In genomic region chr2:238861766-238862315, GRCh38 we compare ENCODE assay signal across 20 cellular contexts. TPM values are rescaled to one million over a fixed set of nuclear protein-coding genes. Genes with fewer than 3 reads are reported as not detected.
"Had no signal": no experiment of that assay in that cellular context is flagged by ENCODE, and none has a peak within 500 bp of the region (broad histone marks: within the 10 kb centered on the region; RNA-seq: fewer than 3 reads in every experiment).

No MANE protein-coding gene starts in this region.

- DNase-seq: activated CD4-positive, alpha-beta T cell treated with anti-CD3 and anti-CD28 coated beads, Interleukin-2, amount 10 ng/mL, durations not matched to agents 7 days and 5 days; activated naive CD4-positive, alpha-beta T cell treated with anti-CD3 and anti-CD28 coated beads for 36 hours; activated naive CD8-positive, alpha-beta T cell treated with anti-CD3 and anti-CD28 coated beads, Interleukin-2, amount 50 U/mL, for 24 hours; mucosa of descending colon; naive thymus-derived CD4-positive, alpha-beta T cell; posterior cingulate gyrus; right cardiac atrium; testis; upper lobe of right lung had no signal

- H3K27ac Mint-ChIP-seq: activated CD4-positive, alpha-beta T cell treated with anti-CD3 and anti-CD28 coated beads, Interleukin-2, amount 10 ng/mL, durations not matched to agents 7 days and 5 days; activated naive CD4-positive, alpha-beta T cell treated with anti-CD3 and anti-CD28 coated beads for 36 hours; activated naive CD8-positive, alpha-beta T cell treated with anti-CD3 and anti-CD28 coated beads, Interleukin-2, amount 50 U/mL, for 24 hours; activated T-helper 17 cell treated with anti-CD3 and anti-CD28 coated beads, Interleukin-2, amount 50 U/mL, for 72 hours; naive thymus-derived CD4-positive, alpha-beta T cell; stimulated activated naive CD8-positive, alpha-beta T cell treated with anti-CD3 and anti-CD28 coated beads, Interleukin-15, Interleukin-2, amounts not matched to agents 100 ng/mL and 50 ng/mL, for 24 hours; T-helper 2 cell treated with Interferon-gamma antibody and Interleukin-4, amounts not matched to agents 5 μg/mL and 100 μg/mL, for 36 hours had no signal

- H3K9me3 ChIP-seq: ascending aorta, mucosa of descending colon, neutrophil, testis, upper lobe of right lung had no signal

- H3K4me3 ChIP-seq: ascending aorta, mucosa of descending colon, smooth muscle cell, testis, upper lobe of right lung had no signal

- H3K27me3 ChIP-seq: ascending aorta, testis, upper lobe of right lung had no signal

- FAIRE-seq: bronchial epithelial cell, keratinocyte had no signal

- H3K4me2 ChIP-seq: smooth muscle cell had no signal

- H3K4me3 Mint-ChIP-seq: activated CD4-positive, alpha-beta T cell treated with anti-CD3 and anti-CD28 coated beads, Interleukin-2, amount 10 ng/mL, durations not matched to agents 7 days and 5 days; activated naive CD4-positive, alpha-beta T cell treated with anti-CD3 and anti-CD28 coated beads for 36 hours; activated naive CD8-positive, alpha-beta T cell treated with anti-CD3 and anti-CD28 coated beads, Interleukin-2, amount 50 U/mL, for 24 hours; activated T-helper 17 cell treated with anti-CD3 and anti-CD28 coated beads, Interleukin-2, amount 50 U/mL, for 72 hours; stimulated activated naive CD8-positive, alpha-beta T cell treated with anti-CD3 and anti-CD28 coated beads, Interleukin-15, Interleukin-2, amounts not matched to agents 100 ng/mL and 50 ng/mL, for 24 hours; T-helper 2 cell treated with Interferon-gamma antibody and Interleukin-4, amounts not matched to agents 5 μg/mL and 100 μg/mL, for 36 hours had no signal

- H3K36me3 Mint-ChIP-seq: naive thymus-derived CD4-positive, alpha-beta T cell had no signal

- H3K9me3 Mint-ChIP-seq: activated CD4-positive, alpha-beta T cell treated with anti-CD3 and anti-CD28 coated beads, Interleukin-2, amount 10 ng/mL, durations not matched to agents 7 days and 5 days; activated naive CD4-positive, alpha-beta T cell treated with anti-CD3 and anti-CD28 coated beads for 36 hours; activated naive CD8-positive, alpha-beta T cell treated with anti-CD3 and anti-CD28 coated beads, Interleukin-2, amount 50 U/mL, for 24 hours; activated T-helper 17 cell treated with anti-CD3 and anti-CD28 coated beads, Interleukin-2, amount 50 U/mL, for 72 hours; naive thymus-derived CD4-positive, alpha-beta T cell; stimulated activated naive CD8-positive, alpha-beta T cell treated with anti-CD3 and anti-CD28 coated beads, Interleukin-15, Interleukin-2, amounts not matched to agents 100 ng/mL and 50 ng/mL, for 24 hours; T-helper 2 cell treated with Interferon-gamma antibody and Interleukin-4, amounts not matched to agents 5 μg/mL and 100 μg/mL, for 36 hours had no signal

- H3K36me3 ChIP-seq: neutrophil, upper lobe of right lung had no signal

- H3K27me3 Mint-ChIP-seq: activated CD4-positive, alpha-beta T cell treated with anti-CD3 and anti-CD28 coated beads, Interleukin-2, amount 10 ng/mL, durations not matched to agents 7 days and 5 days had no signal

- ATAC-seq: activated naive CD8-positive, alpha-beta T cell treated with anti-CD3 and anti-CD28 coated beads, Interleukin-2, amount 50 U/mL, for 24 hours; activated T-helper 17 cell treated with anti-CD3 and anti-CD28 coated beads, Interleukin-2, amount 50 U/mL, for 72 hours; left lobe of liver; mucosa of descending colon; naive thymus-derived CD4-positive, alpha-beta T cell; right cardiac atrium; upper lobe of right lung had no signal

- H3K27ac ChIP-seq: neutrophil, testis, upper lobe of right lung had no signal

- H3K4me1 Mint-ChIP-seq: activated CD4-positive, alpha-beta T cell treated with anti-CD3 and anti-CD28 coated beads, Interleukin-2, amount 10 ng/mL, durations not matched to agents 7 days and 5 days; activated T-helper 17 cell treated with anti-CD3 and anti-CD28 coated beads, Interleukin-2, amount 50 U/mL, for 72 hours; naive thymus-derived CD4-positive, alpha-beta T cell had no signal

RNA-seq across cellular contexts. Expression of gene TWIST2, which starts 14.0 kb away (rescaled TPM):
- total RNA-seq: activated CD4-positive, alpha-beta T cell treated with anti-CD3 and anti-CD28 coated beads, Interleukin-2, amount 10 ng/mL, durations not matched to agents 7 days and 5 days; activated CD8-positive, alpha-beta memory T cell treated with anti-CD3 and anti-CD28 coated beads for 36 hours; activated naive CD4-positive, alpha-beta T cell treated with anti-CD3 and anti-CD28 coated beads for 36 hours; activated T-helper 17 cell treated with anti-CD3 and anti-CD28 coated beads, Interleukin-2, amount 50 U/mL, for 72 hours; dermis microvascular lymphatic vessel endothelial cell; left lobe of liver; naive thymus-derived CD4-positive, alpha-beta T cell had no signal
- polyA plus RNA-seq: naive thymus-derived CD4-positive, alpha-beta T cell had no signal
